In the genomic region with DNA sequence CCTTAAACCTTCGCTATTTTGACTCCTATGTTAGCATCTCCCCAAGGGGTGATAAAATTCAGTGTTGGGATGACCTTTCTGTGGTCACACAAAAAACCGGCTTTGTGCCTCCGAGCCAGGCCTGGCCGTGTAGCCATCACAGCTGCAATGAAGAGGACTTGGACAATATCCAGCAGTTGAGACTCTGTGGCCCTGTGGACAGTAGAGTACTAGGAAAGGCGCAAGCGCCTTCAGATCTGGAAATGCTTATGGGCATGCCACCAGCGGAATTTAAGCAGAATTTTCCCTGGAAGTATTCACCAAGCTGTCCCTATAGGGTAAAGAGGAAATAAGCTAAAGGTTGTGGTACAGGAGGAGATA, we compare ENCODE assay signal across 21 cellular contexts.
DNase-seq lines count a peak whose midpoint lies in the region; ATAC-seq and TF ChIP-seq lines count a peak whose summit lies in the region.
"Had no signal": no experiment of that assay in that cellular context is flagged by ENCODE, and none has a peak within 500 bp of the region (broad histone marks: within the 10 kb centered on the region; RNA-seq: fewer than 3 reads in every experiment).

No MANE protein-coding gene starts in this region.

- H2AFZ ChIP-seq in SK-N-SH (ENCODE audit: low read depth) (no peak overlapping the region), neuronal stem cell (ENCODE audit: low read length) (no peak overlapping the region)

- H2BK5ac ChIP-seq in neuronal stem cell (ENCODE audit: low read length): no peak overlapping the region

- peak overlapping the region; percentile 31 for H2AK5ac ChIP-seq in neuronal stem cell (ENCODE audit: low read depth, low read length)

- TF ChIP-seq CTCF in SK-N-SH (IDR thresholded peaks at IDR 0.05): no peak
- peak in 10 of 56 donors; percentile 6 to 37 (median 22) for TF ChIP-seq CTCF in dorsolateral prefrontal cortex (IDR thresholded peaks at IDR 0.05 in 54 of 56, conservative IDR thresholded peaks at IDR 0.05 in 2 of 56; ENCODE audit: low read depth in 1 of 56, partially characterized antibody in 56 of 56)
- no peak for TF ChIP-seq CTCF in vagina (IDR thresholded peaks at IDR 0.05)

- no peak overlapping the region for H4K91ac ChIP-seq in neuronal stem cell (ENCODE audit: low read depth, low read length, poor library complexity)

- H3K18ac ChIP-seq in neuronal stem cell (ENCODE audit: low read length): no peak overlapping the region

- H2BK12ac ChIP-seq in neuronal stem cell (ENCODE audit: low read length): no peak overlapping the region

- DNase-seq in SK-N-SH (peak; percentile 22), dorsolateral prefrontal cortex (peak; percentile 9 to 71 (median 50)), neuronal stem cell (ENCODE audit: low spot score) (no peak), DMS153 treated with DMSO at 0.1 percent for 48 hours (lab: John Stamatoyannopoulos, UW; ENCODE audit: unreplicated experiment) (no peak), vagina (ENCODE audit: extremely low spot score in 2 of 2) (no peak), NCI-H2171 treated with DMSO at 0.1 percent for 48 hours (lab: John Stamatoyannopoulos, UW) (no peak)
- DNase-seq: activated CD4-positive, alpha-beta T cell treated with anti-CD3 and anti-CD28 coated beads, Interleukin-2, amount 10 ng/mL, durations not matched to agents 24 days and 14 days; activated T-cell treated with anti-CD3 and anti-CD28 coated beads, Interleukin-2, amount 50 U/mL, for 4 hours; DMS53; endodermal cell; esophagus squamous epithelium; GDM1; KG1; NCI-H1436; NCI-H524 treated with DMSO at 0.1 percent for 48 hours; stimulated activated naive CD4-positive, alpha-beta T cell treated with Interleukin-2 at 50 U/mL for 16 hours; tibial artery had no signal

- H3K79me2 ChIP-seq in SK-N-SH (ENCODE audit: insufficient read depth): no peaks in the 10 kb centered on the region

- no peaks in the 10 kb centered on the region for H3K9me2 ChIP-seq in SK-N-SH

- H3K9me3 ChIP-seq in SK-N-SH (no peaks in the 10 kb centered on the region), neuronal stem cell (replicated peaks in 1 of 2; ENCODE audit: control insufficient read depth in 2 of 2, insufficient read depth in 1 of 2, low read depth in 1 of 2, low read length in 2 of 2) (no peaks in the 10 kb centered on the region), vagina (no peaks in the 10 kb centered on the region)
- H3K9me3 ChIP-seq: esophagus squamous epithelium, tibial artery had no signal

- no peak overlapping the region for H3K4me2 ChIP-seq in SK-N-SH
- H3K4me2 ChIP-seq in neuronal stem cell (ENCODE audit: insufficient read depth, low read length, poor library complexity, severe bottlenecking): no peak overlapping the region

- TF ChIP-seq POLR2A in vagina (IDR thresholded peaks at IDR 0.05): no peak

- no peak for TF ChIP-seq RAD21 in SK-N-SH (IDR thresholded peaks at IDR 0.05; ENCODE audit: low read length)

- CTCF ChIA-PET in SK-N-SH (lab: Yijun Ruan, JAX): interaction anchor here (1.2 to 7.8 kb wide), 4 partner anchors 8 to 825 kb away, joined by 6 to 53 read pairs (median 9); no protein-coding TSS in a partner anchor

- H3K27ac ChIP-seq in SK-N-SH (ENCODE audit: low read depth in 2 of 2, low read length in 1 of 2) (no peak overlapping the region), dorsolateral prefrontal cortex (peak overlapping the region; percentile 40 to 95 (median 86)), neuronal stem cell (replicated peaks; ENCODE audit: low read length) (no peak overlapping the region), temporal lobe (ENCODE audit: low read depth, low read length) (peak overlapping the region; percentile 75), vagina (no peak overlapping the region)
- H3K27ac ChIP-seq: coronary artery, esophagus squamous epithelium, tibial artery, VCaP had no signal

- WGBS in SK-N-SH (ENCODE audit: low lambda C conversion rate): 81% methylated on average over 7 of the region's 7 CpGs
- WGBS in neuronal stem cell (ENCODE audit: extremely low coverage in 2 of 2, insufficient read length in 2 of 2, insufficient replicate concordance in 1 of 2), 2 donors: no CpG with 5 or more reads among the region's 7 CpGs

- TF ChIP-seq EP300 in SK-N-SH (IDR thresholded peaks at IDR 0.05; ENCODE audit: borderline replicate concordance in 1 of 2, low read depth in 1 of 2, low read length in 1 of 2): no peak

- intact Hi-C loops in dorsolateral prefrontal cortex (cut with DNase I) (no loop called here), vagina (cut with DNase I) (no loop called here)

- H2BK15ac ChIP-seq in neuronal stem cell (ENCODE audit: low read length): no peak overlapping the region

- H3K27me3 ChIP-seq in SK-N-SH (ENCODE audit: insufficient read depth) (no peaks in the 10 kb centered on the region), dorsolateral prefrontal cortex (no peaks in the 10 kb centered on the region), neuronal stem cell (ENCODE audit: control insufficient read depth in 3 of 3, insufficient read depth in 3 of 3, low read depth in 1 of 3, low read length in 3 of 3) (peaks cover 0 to 10% (median 0%) of the 10 kb centered on the region in 3 experiments), vagina (no peaks in the 10 kb centered on the region)

- no peak overlapping the region for H2BK120ac ChIP-seq in neuronal stem cell (ENCODE audit: low read depth, low read length)

- no peaks in the 10 kb centered on the region for H3K79me1 ChIP-seq in neuronal stem cell (ENCODE audit: low read depth, low read length)

- H3K4me3 ChIP-seq in SK-N-SH (ENCODE audit: low read depth in 2 of 2, low read length in 1 of 2): no peak overlapping the region
- peak overlapping the region in 35 of 59 donors; percentile 2 to 48 (median 22) for H3K4me3 ChIP-seq in dorsolateral prefrontal cortex
- H3K4me3 ChIP-seq in neuronal stem cell (ENCODE audit: low read length in 2 of 2): no peak overlapping the region
- H3K4me3 ChIP-seq in vagina: no peak overlapping the region
- H3K4me3 ChIP-seq: coronary artery, esophagus squamous epithelium, tibial artery had no signal

- H3K9ac ChIP-seq in SK-N-SH (no peak overlapping the region), neuronal stem cell (ENCODE audit: low read depth, low read length, poor library complexity) (no peak overlapping the region)

- H3K23ac ChIP-seq in neuronal stem cell (ENCODE audit: low read depth, low read length, poor library complexity): no peak overlapping the region

- no peak for ATAC-seq in SK-N-SH treated with all-trans-retinoic acid at 6 μM for 48 hours
- ATAC-seq: activated T-cell treated with anti-CD3 and anti-CD28 coated beads, Interleukin-2, amount 50 U/mL, for 4 hours had no signal

- H4K20me1 ChIP-seq in SK-N-SH (ENCODE audit: insufficient read depth): no peaks in the 10 kb centered on the region

- H3K36me3 ChIP-seq in SK-N-SH (replicated peaks in 1 of 2; ENCODE audit: control insufficient read depth in 1 of 2, insufficient read depth in 2 of 2, low read length in 1 of 2): no peaks in the 10 kb centered on the region
- H3K36me3 ChIP-seq in neuronal stem cell (replicated peaks in 1 of 2; ENCODE audit: control insufficient read depth in 2 of 2, insufficient read depth in 2 of 2, low read length in 2 of 2): no peaks in the 10 kb centered on the region
- no peaks in the 10 kb centered on the region for H3K36me3 ChIP-seq in vagina
- H3K36me3 ChIP-seq: esophagus squamous epithelium, tibial artery had no signal

- H3K4ac ChIP-seq in neuronal stem cell (ENCODE audit: low read length): no peak overlapping the region

- POLR2A ChIA-PET in SK-N-SH (lab: Yijun Ruan, JAX): no interaction called here

- H3F3A ChIP-seq in SK-N-SH (replicated peaks; ENCODE audit: insufficient read depth): no peaks in the 10 kb centered on the region

- no peak overlapping the region for H3K14ac ChIP-seq in neuronal stem cell (ENCODE audit: low read length)

- H4K8ac ChIP-seq in neuronal stem cell (ENCODE audit: low read depth, low read length): no peak overlapping the region

- peaks cover 0 to 3% of the 10 kb centered on the region in 2 experiments; a peak in 1 of 4 replicates for H3K4me1 ChIP-seq in SK-N-SH (ENCODE audit: control insufficient read depth in 1 of 2, insufficient read depth in 2 of 2, low read depth in 1 of 2, low read length in 1 of 2)
- H3K4me1 ChIP-seq in neuronal stem cell (ENCODE audit: control insufficient read depth in 2 of 2, insufficient read depth in 1 of 2, low read depth in 1 of 2, low read length in 2 of 2): peaks cover 0 to 3% of the 10 kb centered on the region in 2 donors
- H3K4me1 ChIP-seq in vagina: peaks cover 7% of the 10 kb centered on the region
- H3K4me1 ChIP-seq: esophagus squamous epithelium, tibial artery had no signal

TF ChIP-seq in SK-N-SH, 30 proteins besides CTCF, POLR2A, EP300 and RAD21 (continues in another document):
- TF ChIP-seq, protein P1, sequence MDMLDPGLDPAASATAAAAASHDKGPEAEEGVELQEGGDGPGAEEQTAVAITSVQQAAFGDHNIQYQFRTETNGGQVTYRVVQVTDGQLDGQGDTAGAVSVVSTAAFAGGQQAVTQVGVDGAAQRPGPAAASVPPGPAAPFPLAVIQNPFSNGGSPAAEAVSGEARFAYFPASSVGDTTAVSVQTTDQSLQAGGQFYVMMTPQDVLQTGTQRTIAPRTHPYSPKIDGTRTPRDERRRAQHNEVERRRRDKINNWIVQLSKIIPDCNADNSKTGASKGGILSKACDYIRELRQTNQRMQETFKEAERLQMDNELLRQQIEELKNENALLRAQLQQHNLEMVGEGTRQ (IDR thresholded peaks at IDR 0.05; ENCODE audit: borderline replicate concordance, low read depth, low read length): no peak
- TF ChIP-seq RFX5 (IDR thresholded peaks at IDR 0.05; ENCODE audit: low read length): no peak
- no peak for TF ChIP-seq GABPA (IDR thresholded peaks at IDR 0.05; ENCODE audit: low read depth)
- no peak for TF ChIP-seq MXI1 (IDR thresholded peaks at IDR 0.05; ENCODE audit: low read depth, low read length)
- TF ChIP-seq JUND (IDR thresholded peaks at IDR 0.05): no peak

TF ChIP-seq in SK-N-SH treated with all-trans-retinoic acid at 6 μM for 48 hours, 23 proteins besides CTCF, POLR2A, EP300 and RAD21 (continues in another document):
- TF ChIP-seq BACH2 (CRISPR knock-in tag; IDR thresholded peaks at IDR 0.05; ENCODE audit: borderline replicate concordance) (no peak), ZNF8 (CRISPR knock-in tag; IDR thresholded peaks at IDR 0.05) (no peak), ISL1 (CRISPR knock-in tag; IDR thresholded peaks at IDR 0.05) (no peak), TOX (CRISPR knock-in tag; IDR thresholded peaks at IDR 0.05; ENCODE audit: borderline replicate concordance) (no peak)
- TF ChIP-seq, protein P2, sequence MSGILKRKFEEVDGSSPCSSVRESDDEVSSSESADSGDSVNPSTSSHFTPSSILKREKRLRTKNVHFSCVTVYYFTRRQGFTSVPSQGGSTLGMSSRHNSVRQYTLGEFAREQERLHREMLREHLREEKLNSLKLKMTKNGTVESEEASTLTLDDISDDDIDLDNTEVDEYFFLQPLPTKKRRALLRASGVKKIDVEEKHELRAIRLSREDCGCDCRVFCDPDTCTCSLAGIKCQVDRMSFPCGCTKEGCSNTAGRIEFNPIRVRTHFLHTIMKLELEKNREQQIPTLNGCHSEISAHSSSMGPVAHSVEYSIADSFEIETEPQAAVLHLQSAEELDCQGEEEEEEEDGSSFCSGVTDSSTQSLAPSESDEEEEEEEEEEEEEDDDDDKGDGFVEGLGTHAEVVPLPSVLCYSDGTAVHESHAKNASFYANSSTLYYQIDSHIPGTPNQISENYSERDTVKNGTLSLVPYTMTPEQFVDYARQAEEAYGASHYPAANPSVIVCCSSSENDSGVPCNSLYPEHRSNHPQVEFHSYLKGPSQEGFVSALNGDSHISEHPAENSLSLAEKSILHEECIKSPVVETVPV (CRISPR knock-in tag; IDR thresholded peaks at IDR 0.05): no peak

Comparison
In these comparisons a context has a peak if more than half of its experiments do, and no peak if none do; other contexts are left out.
1. DNase-seq: peak in SK-N-SH (single experiment) and dorsolateral prefrontal cortex (10 of 10); none in neuronal stem cell (single experiment), DMS153 treated with DMSO at 0.1 percent for 48 hours (single experiment), vagina (0 of 2) and NCI-H2171 treated with DMSO at 0.1 percent for 48 hours (single experiment).
2. H3K27ac ChIP-seq: peak in dorsolateral prefrontal cortex (59 of 59) and temporal lobe (single experiment); none in SK-N-SH (0 of 2), neuronal stem cell (single experiment) and vagina (single experiment).
3. H3K4me3 ChIP-seq: peak in dorsolateral prefrontal cortex (35 of 59); none in SK-N-SH (0 of 2), neuronal stem cell (0 of 2) and vagina (0 of 2).